13 cellular contexts compared by ENCODE assay signal in the genomic region with DNA sequence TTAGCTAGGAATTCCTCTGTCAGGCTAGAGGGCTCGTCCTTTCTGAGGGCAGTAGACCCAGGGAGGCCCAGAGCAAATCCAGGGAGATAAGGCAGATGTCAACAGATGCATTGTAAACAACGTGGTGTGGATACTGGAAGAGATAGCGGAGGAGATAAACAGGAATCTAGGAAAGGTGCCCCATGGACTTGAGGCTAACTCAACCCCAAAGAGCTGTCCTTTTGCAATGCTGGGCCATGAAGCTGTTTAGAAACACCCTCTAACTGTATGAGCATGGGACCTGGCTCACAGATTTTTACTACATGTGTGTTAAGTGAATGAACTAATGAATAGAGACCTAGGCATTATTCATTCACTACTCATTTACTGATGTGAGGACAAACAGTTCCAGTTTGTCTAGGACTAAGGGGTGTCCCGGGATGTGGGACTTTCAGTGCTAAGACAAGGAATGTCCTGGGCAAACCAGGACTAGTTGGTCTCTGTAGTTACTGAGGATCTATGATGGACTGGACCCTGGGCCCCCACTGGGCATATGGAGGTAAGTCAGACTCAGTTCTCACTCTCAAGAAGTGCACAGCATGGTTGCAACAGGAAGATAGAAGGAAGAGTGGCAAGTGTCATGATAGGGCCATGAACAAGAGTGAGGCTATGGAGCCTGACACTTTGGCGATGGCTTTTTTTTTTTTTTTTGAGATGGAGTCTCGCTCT.
"Had no signal": no experiment of that assay in that cellular context is flagged by ENCODE, and none has a peak within 500 bp of the region (broad histone marks: within the 10 kb centered on the region; RNA-seq: fewer than 3 reads in every experiment).

No MANE protein-coding gene starts in this region.

- H3K4me3 ChIP-seq: lung had no signal

- H3K27me3 ChIP-seq: neutrophil had no signal

- H3K4me3 Mint-ChIP-seq: activated naive CD4-positive, alpha-beta T cell treated with anti-CD3 and anti-CD28 coated beads for 36 hours; immature natural killer cell; stimulated activated memory B cell treated with anti-CD40 and anti-IgM and Interleukin-4, amounts not matched to agents 10 μg/mL and 1 μg/mL and 100 μg/mL, for 72 hours had no signal

- H3K4me1 Mint-ChIP-seq: immature natural killer cell; stimulated activated memory B cell treated with anti-CD40 and anti-IgM and Interleukin-4, amounts not matched to agents 10 μg/mL and 1 μg/mL and 100 μg/mL, for 72 hours had no signal

- H3K27me3 Mint-ChIP-seq: stimulated activated memory B cell treated with anti-CD40 and anti-IgM and Interleukin-4, amounts not matched to agents 10 μg/mL and 1 μg/mL and 100 μg/mL, for 72 hours had no signal

- H3K36me3 Mint-ChIP-seq: immature natural killer cell; stimulated activated memory B cell treated with anti-CD40 and anti-IgM and Interleukin-4, amounts not matched to agents 10 μg/mL and 1 μg/mL and 100 μg/mL, for 72 hours had no signal

- DNase-seq: activated CD4-positive, alpha-beta T cell treated with anti-CD3 and anti-CD28 coated beads, Interleukin-2, amount 50 U/mL, for 48 hours; activated naive CD4-positive, alpha-beta T cell treated with anti-CD3 and anti-CD28 coated beads for 36 hours; cortex of kidney; effector CD8-positive, alpha-beta T cell; foreskin fibroblast; immature natural killer cell; left colon; trophoblast cell had no signal

- H3K27ac Mint-ChIP-seq: activated naive CD4-positive, alpha-beta T cell treated with anti-CD3 and anti-CD28 coated beads for 36 hours; activated T-helper 2 cell treated with anti-CD3 and anti-CD28 coated beads, Interferon-gamma antibody, Interleukin-2, Interleukin-4, amounts not matched to agents 10 μg/mL and 5 μg/mL and 100 μg/mL, durations not matched to agents 14 hours and 24 hours and 36 hours; immature natural killer cell; stimulated activated memory B cell treated with anti-CD40 and anti-IgM and Interleukin-4, amounts not matched to agents 10 μg/mL and 1 μg/mL and 100 μg/mL, for 72 hours had no signal

- H3K4me1 ChIP-seq: parathyroid adenoma had no signal

- H3K9me3 ChIP-seq: neutrophil had no signal

- H2AFZ ChIP-seq: parathyroid adenoma had no signal

- H3K79me2 ChIP-seq: parathyroid adenoma had no signal

- H3K36me3 ChIP-seq: neutrophil had no signal

- H3K27ac ChIP-seq: neutrophil, parathyroid adenoma had no signal

- ATAC-seq: left colon; stimulated activated memory B cell treated with anti-CD40 and anti-IgM and Interleukin-4, amounts not matched to agents 10 μg/mL and 1 μg/mL and 100 μg/mL, for 72 hours had no signal
